1 cellular context compared by ENCODE assay signal in the genomic region with DNA sequence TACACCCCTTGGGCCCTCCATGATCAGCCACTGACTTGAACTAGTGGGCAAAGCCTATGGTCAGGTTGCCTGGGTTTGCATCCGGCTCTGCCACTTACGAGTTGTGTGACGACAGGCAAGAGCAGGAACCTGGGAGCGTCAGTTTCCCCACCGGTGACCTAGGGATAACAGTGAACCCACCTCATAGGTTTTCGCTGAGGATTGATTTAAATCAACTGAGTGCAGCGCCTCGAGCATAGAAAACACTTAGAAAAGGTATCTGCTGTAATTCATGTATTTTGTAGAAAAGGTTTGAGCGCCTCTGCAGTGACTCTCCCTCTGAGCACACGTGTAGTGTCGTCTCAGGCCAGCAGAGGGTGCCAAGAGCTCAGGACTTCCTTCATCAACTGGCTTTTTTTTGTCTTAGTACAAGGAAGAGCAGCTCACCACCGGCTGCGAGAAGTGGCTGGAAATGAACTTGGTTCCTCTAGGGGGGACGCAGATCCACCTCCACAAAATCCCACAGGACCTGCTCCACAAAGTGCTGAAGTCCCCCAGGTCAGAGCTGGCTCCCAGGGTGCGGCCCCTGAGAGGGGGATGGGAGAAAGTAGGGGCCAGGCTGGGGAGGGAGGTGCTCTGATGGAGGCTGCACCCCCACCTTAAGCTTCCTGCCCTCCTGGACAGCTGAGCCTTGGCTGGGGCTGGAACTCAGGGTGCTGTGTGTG.
A peak's percentile ranks its signal among the peaks of the same experiment; 100 is the strongest.
TF ChIP-seq lines count a peak whose summit lies in the region.

No MANE protein-coding gene starts in this region.

TF ChIP-seq in H1, 55 proteins besides CTCF, POLR2A, EP300 and RAD21:
- TF ChIP-seq ATF2 (IDR thresholded peaks at IDR 0.05; ENCODE audit: low read length): no peak
- TF ChIP-seq MAX (IDR thresholded peaks at IDR 0.05): peak; percentile 59; the same call in 1 of the 2 replicates
- no peak for TF ChIP-seq TAF7 (optimal IDR thresholded peaks at IDR 0.05; ENCODE audit: borderline replicate concordance, low read depth, low read length)
- peak; percentile 65; the same call in 1 of the 2 replicates for TF ChIP-seq CREB1 (IDR thresholded peaks at IDR 0.05)
- no peak for TF ChIP-seq SIX5 (IDR thresholded peaks at IDR 0.05; ENCODE audit: low read depth, low read length)
- no peak for TF ChIP-seq YY1 (IDR thresholded peaks at IDR 0.05; ENCODE audit: low read depth, low read length)
- TF ChIP-seq CTBP2 (IDR thresholded peaks at IDR 0.05; ENCODE audit: borderline replicate concordance, insufficient read depth, insufficient read length, low read length): no peak
- no peak for TF ChIP-seq BACH1 (IDR thresholded peaks at IDR 0.05; ENCODE audit: low read length)
- no peak for TF ChIP-seq CBX8 (IDR thresholded peaks at IDR 0.05; ENCODE audit: borderline replicate concordance, low read depth, low read length)
